9 cellular contexts compared by ENCODE assay signal in genomic region chr7:116218051-116218645, GRCh38. TPM values are rescaled to one million over a fixed set of nuclear protein-coding genes. Genes with fewer than 3 reads are reported as not detected.
DNase-seq lines count a peak whose midpoint lies in the region; ATAC-seq and TF ChIP-seq lines count a peak whose summit lies in the region.
"Had no signal": no experiment of that assay in that cellular context is flagged by ENCODE, and none has a peak within 500 bp of the region (broad histone marks: within the 10 kb centered on the region; RNA-seq: fewer than 3 reads in every experiment).

No MANE protein-coding gene starts in this region.

- H3K27me3 Mint-ChIP-seq in endodermal cell (ENCODE audit: insufficient read depth): no peaks in the 10 kb centered on the region
- no peaks in the 10 kb centered on the region for H3K27me3 Mint-ChIP-seq in endothelial cell (ENCODE audit: unreplicated experiment)

- WGBS in smooth muscle cell (ENCODE audit: low lambda C conversion rate): 18% methylated on average over 4 of the region's 4 CpGs
- 92 to 95% methylated on average over 2 to 4 of the region's 4 CpGs for WGBS in endodermal cell (ENCODE audit: insufficient coverage in 1 of 2, insufficient read length in 1 of 2), 2 experiments

- TF ChIP-seq CTCF in HFF-Myc (IDR thresholded peaks at IDR 0.05; ENCODE audit: low read depth, low read length, missing control alignments) (no peak), fibroblast of pulmonary artery (IDR thresholded peaks at IDR 0.05; ENCODE audit: low read length, missing control alignments) (no peak), smooth muscle cell (IDR thresholded peaks at IDR 0.05; ENCODE audit: borderline replicate concordance, insufficient read depth, poor library complexity, severe bottlenecking) (no peak), endodermal cell (conservative IDR thresholded peaks at IDR 0.05) (no peak), endothelial cell (IDR thresholded peaks at IDR 0.05; ENCODE audit: unreplicated experiment) (no peak)

- H3K9me3 Mint-ChIP-seq in endodermal cell (no peaks in the 10 kb centered on the region), endothelial cell (ENCODE audit: unreplicated experiment) (no peaks in the 10 kb centered on the region)

- H3K4me3 ChIP-seq in HFF-Myc (replicated peaks; ENCODE audit: low read depth, low read length) (no peak overlapping the region), fibroblast of pulmonary artery (replicated peaks; ENCODE audit: low read depth, low read length) (peak overlapping the region; percentile 23), smooth muscle cell (peak overlapping the region; percentile 6), endodermal cell (ENCODE audit: low read length) (no peak overlapping the region)

- H3F3A ChIP-seq in smooth muscle cell (ENCODE audit: low read depth): peaks cover 4% of the 10 kb centered on the region

- no peak overlapping the region for H2AFZ ChIP-seq in smooth muscle cell (ENCODE audit: low read depth)

- H3K9ac ChIP-seq in smooth muscle cell (ENCODE audit: low read depth) (peak overlapping the region; percentile 89), endodermal cell (ENCODE audit: extremely low read depth, low read length, poor library complexity, severe bottlenecking) (no peak overlapping the region)

- H4K20me1 ChIP-seq in smooth muscle cell (ENCODE audit: low read depth): peaks cover 99% of the 10 kb centered on the region

- H3K4me1 ChIP-seq in smooth muscle cell (ENCODE audit: low read depth) (peaks cover 28% of the 10 kb centered on the region), endodermal cell (ENCODE audit: control insufficient read depth, insufficient read depth, low read length) (peaks cover 4% of the 10 kb centered on the region)

- H3K4me2 ChIP-seq in smooth muscle cell: peak overlapping the region; percentile 80

- H3K4me3 Mint-ChIP-seq in endodermal cell (no peak overlapping the region), endothelial cell (ENCODE audit: unreplicated experiment) (no peak overlapping the region)

- H3K36me3 ChIP-seq in smooth muscle cell (ENCODE audit: low read depth) (no peaks in the 10 kb centered on the region), endodermal cell (ENCODE audit: control insufficient read depth, insufficient read depth, low read length) (no peaks in the 10 kb centered on the region)

- peak; percentile 79 for DNase-seq in HFF-Myc (ENCODE audit: extremely low read depth, low read depth)
- DNase-seq in SW 1271 (lab: John Stamatoyannopoulos, UW): peak; percentile 61 to 88
- DNase-seq in fibroblast of pulmonary artery (ENCODE audit: low read depth): peak; percentile 83
- DNase-seq in smooth muscle cell (lab: John Stamatoyannopoulos, UW; ENCODE audit: unreplicated experiment): no peak
- DNase-seq in endodermal cell: no peak
- no peak for DNase-seq in MV-4-11 (lab: John Stamatoyannopoulos, UW)
- no peak for DNase-seq in endothelial cell (ENCODE audit: low spot score)
- DNase-seq: activated CD4-positive, alpha-beta T cell treated with anti-CD3 and anti-CD28 coated beads, Interleukin-2, amount 50 U/mL, for 48 hours had no signal

- H3K4me1 Mint-ChIP-seq in endodermal cell (peaks cover 9% of the 10 kb centered on the region), endothelial cell (ENCODE audit: unreplicated experiment) (peaks cover 19% of the 10 kb centered on the region)

- peaks cover 97% of the 10 kb centered on the region for H3K79me2 ChIP-seq in smooth muscle cell (ENCODE audit: low read depth)

- H3K27ac ChIP-seq in smooth muscle cell (ENCODE audit: low read depth): peak overlapping the region; percentile 96
- no peak overlapping the region for H3K27ac ChIP-seq in endodermal cell (ENCODE audit: low read depth, low read length)

- ATAC-seq in GM21529 (IDR thresholded peaks at IDR 0.05; ENCODE audit: unreplicated experiment): no peak

- no peaks in the 10 kb centered on the region for H3K36me3 Mint-ChIP-seq in endodermal cell (ENCODE audit: low read depth)
- H3K36me3 Mint-ChIP-seq in endothelial cell (ENCODE audit: low read depth, unreplicated experiment): peaks cover 3% of the 10 kb centered on the region

- H3K27me3 ChIP-seq in smooth muscle cell (ENCODE audit: low read depth) (no peaks in the 10 kb centered on the region), endodermal cell (ENCODE audit: control insufficient read depth, insufficient read depth, low read length, poor library complexity, severe bottlenecking) (no peaks in the 10 kb centered on the region)

- H3K27ac Mint-ChIP-seq in endodermal cell (no peak overlapping the region), endothelial cell (ENCODE audit: unreplicated experiment) (no peak overlapping the region)

- H3K9me3 ChIP-seq in smooth muscle cell (replicated peaks; ENCODE audit: low read depth) (no peaks in the 10 kb centered on the region), endodermal cell (ENCODE audit: control insufficient read depth, low read length) (no peaks in the 10 kb centered on the region)

RNA-seq across cellular contexts. Expression of gene TES, which starts 7.8 kb away (rescaled TPM):
- total RNA-seq in smooth muscle cell (149 and 167 TPM in 2 replicates), endodermal cell (10 to 100 TPM; 23.1 to 31.0 TPM), endothelial cell (ENCODE audit: unreplicated experiment) (63.4 TPM)
- polyA plus RNA-seq in smooth muscle cell: 74.6 and 107 TPM in 2 replicates
- polyA plus RNA-seq in endodermal cell (2013, experiment 1 of 2): 12.5 TPM
- polyA plus RNA-seq in endodermal cell (2013, experiment 2 of 2): 12.4 TPM

Comparison
In these comparisons a context has a peak if more than half of its experiments do, and no peak if none do; other contexts are left out.
1. DNase-seq: peak in HFF-Myc (single experiment), SW 1271 (2 of 2) and fibroblast of pulmonary artery (single experiment); none in smooth muscle cell (single experiment), endodermal cell (single experiment), MV-4-11 (single experiment) and endothelial cell (single experiment).
2. H3K4me3 ChIP-seq: peak in fibroblast of pulmonary artery (single experiment) and smooth muscle cell (single experiment); none in HFF-Myc (single experiment) and endodermal cell (single experiment).